ENCODE assay signal across 8 cellular contexts in genomic region chr2:97662386-97662894, GRCh38. TPM values are rescaled to one million over a fixed set of nuclear protein-coding genes. Genes with fewer than 3 reads are reported as not detected.
DNase-seq lines count a peak whose midpoint lies in the region; ATAC-seq, FAIRE-seq and TF ChIP-seq lines count a peak whose summit lies in the region.

No MANE protein-coding gene starts in this region.

- H2AFZ ChIP-seq in astrocyte (ENCODE audit: low read depth, low read length): no peak overlapping the region

- H3K4me1 ChIP-seq in left ventricle myocardium inferior (peaks cover 40% of the 10 kb centered on the region), astrocyte (ENCODE audit: insufficient read depth, low read length) (peaks cover 26% of the 10 kb centered on the region), lung (ENCODE audit: control insufficient read depth in 2 of 2, insufficient read depth in 2 of 2, low read length in 2 of 2) (peaks cover 5 to 7% of the 10 kb centered on the region in 2 donors), uterus (peaks cover 0 to 19% of the 10 kb centered on the region in 2 donors)

- H3K9ac ChIP-seq in astrocyte (ENCODE audit: low read length): peak overlapping the region; percentile 87

- H3K4me1 Mint-ChIP-seq in astrocyte (ENCODE audit: low read depth, unreplicated experiment): peaks cover 29% of the 10 kb centered on the region

- H3K27ac Mint-ChIP-seq in astrocyte (ENCODE audit: unreplicated experiment): peak overlapping the region; percentile 99

- peaks cover 35% of the 10 kb centered on the region for H3K79me2 ChIP-seq in astrocyte (ENCODE audit: insufficient read depth, low read length)

- H3K9me3 ChIP-seq in left ventricle myocardium inferior (replicated peaks) (no peaks in the 10 kb centered on the region), astrocyte (ENCODE audit: insufficient read depth, low read depth, low read length) (no peaks in the 10 kb centered on the region), lung (ENCODE audit: control insufficient read depth in 2 of 2, insufficient read depth in 1 of 2, low read length in 1 of 2) (no peaks in the 10 kb centered on the region), uterus (no peaks in the 10 kb centered on the region)

- no peaks in the 10 kb centered on the region for H3K27me3 ChIP-seq in left ventricle myocardium inferior (ENCODE audit: low read depth)
- no peaks in the 10 kb centered on the region for H3K27me3 ChIP-seq in astrocyte (ENCODE audit: insufficient read depth, low read length)
- H3K27me3 ChIP-seq in lung (ENCODE audit: control insufficient read depth, insufficient read depth): no peaks in the 10 kb centered on the region
- no peaks in the 10 kb centered on the region for H3K27me3 ChIP-seq in uterus

- no peak for FAIRE-seq in astrocyte (lab: Jason Lieb, UNC)

- 29 to 38% methylated on average over 12 of the region's 12 CpGs for WGBS in lung, 2 donors

- intact Hi-C loops in left ventricle myocardium inferior (cut with micrococcal nuclease): no loop called here
- intact Hi-C loops in left ventricle myocardium superior (cut with micrococcal nuclease): no loop called here
- intact Hi-C loops in uterus (cut with DNase I; ENCODE audit: low total_unique reads): no loop called here

- peak overlapping the region; percentile 94 for H3K4me3 Mint-ChIP-seq in astrocyte (ENCODE audit: unreplicated experiment)

- peaks cover 24% of the 10 kb centered on the region for H4K20me1 ChIP-seq in astrocyte (ENCODE audit: insufficient read depth, low read length)

- TF ChIP-seq CTCF in left ventricle myocardium inferior (IDR thresholded peaks at IDR 0.05; ENCODE audit: borderline replicate concordance) (no peak), astrocyte (IDR thresholded peaks at IDR 0.05; ENCODE audit: insufficient read depth, low read depth, low read length) (no peak), lung (IDR thresholded peaks at IDR 0.05; ENCODE audit: control extremely low read depth, extremely low read depth) (no peak), uterus (IDR thresholded peaks at IDR 0.05) (no peak)

- TF ChIP-seq POLR2A in uterus (IDR thresholded peaks at IDR 0.05): no peak

- DNase-seq in left ventricle myocardium inferior: no peak
- no peak for DNase-seq in left ventricle myocardium superior
- DNase-seq in astrocyte (ENCODE audit: low read depth): no peak
- DNase-seq in lung (ENCODE audit: low spot score): no peak
- no peak for DNase-seq in uterus
- DNase-seq in NCI-H1105 (lab: John Stamatoyannopoulos, UW): no peak
- DNase-seq in stimulated activated CD8-positive, alpha-beta memory T cell treated with anti-CD3 and anti-CD28 coated beads, Interleukin-4, amount 100 ng/mL, for 48 hours: no peak
- DNase-seq in NK-92 (lab: John Stamatoyannopoulos, UW; ENCODE audit: unreplicated experiment): no peak

- H3K4me3 ChIP-seq in left ventricle myocardium inferior (peak overlapping the region; percentile 81), astrocyte (ENCODE audit: insufficient read depth, low read depth, low read length) (peak overlapping the region; percentile 79), lung (peak overlapping the region; percentile 22), uterus (peak overlapping the region; percentile 77 to 81)

- H3K4me2 ChIP-seq in astrocyte (ENCODE audit: low read length): peak overlapping the region; percentile 94

- ATAC-seq in left ventricle myocardium superior (no peak), lung (ENCODE audit: insufficient read depth, low FRiP score) (no peak)

- peaks cover 5% of the 10 kb centered on the region for H3K36me3 Mint-ChIP-seq in astrocyte (ENCODE audit: low read depth, unreplicated experiment)

- H3K27ac ChIP-seq in left ventricle myocardium inferior (replicated peaks) (peak overlapping the region; percentile 99), astrocyte (ENCODE audit: low read depth, low read length) (peak overlapping the region; percentile 93), lung (ENCODE audit: low read depth in 1 of 2, low read length in 1 of 2) (peak overlapping the region; percentile 96 to 99), uterus (peak overlapping the region; percentile 98 to 99)

- H3K9me3 Mint-ChIP-seq in astrocyte (ENCODE audit: unreplicated experiment): no peaks in the 10 kb centered on the region

- no peaks in the 10 kb centered on the region for H3K27me3 Mint-ChIP-seq in astrocyte (ENCODE audit: low read depth, unreplicated experiment)

- H3K36me3 ChIP-seq in left ventricle myocardium inferior (peaks cover 21% of the 10 kb centered on the region), astrocyte (ENCODE audit: insufficient read depth, low read length) (peaks cover 10% of the 10 kb centered on the region), lung (ENCODE audit: control insufficient read depth in 2 of 2, insufficient read depth in 2 of 2, low read length in 2 of 2) (peaks cover 0 to 25% of the 10 kb centered on the region in 2 donors), uterus (no peaks in the 10 kb centered on the region)

RNA-seq across cellular contexts. Expression of gene ACTR1B, which starts 1.4 kb away (rescaled TPM):
- total RNA-seq in left ventricle myocardium inferior (65.2 TPM), left ventricle myocardium superior (60.1 TPM), astrocyte (35.6 and 36.2 TPM in 2 replicates), lung (10 to 100 TPM; 36.4 to 80.0 TPM), uterus (10 to 100 TPM; 33.2 to 91.2 (median 69.3) TPM)
- 10 to 100 TPM; 60.9 to 62.9 TPM for polyA plus RNA-seq in lung

RNA-seq across cellular contexts. Expression of gene C2orf92, which starts 7.1 kb away (rescaled TPM):
- total RNA-seq in left ventricle myocardium inferior (1.8 TPM), left ventricle myocardium superior (2.3 TPM), astrocyte (8.5 and 15.3 TPM in 2 replicates), lung (10 to 100 TPM; 12.1 to 19.0 TPM), uterus (10 to 100 TPM in 3 of 4 donors, 1 to 10 TPM in 1; 5.4 to 17.9 (median 14.0) TPM)
- 10 to 100 TPM in 1 of 2 donors, 1 to 10 TPM in 1; 1.8 to 16.4 TPM for polyA plus RNA-seq in lung

RNA-seq across cellular contexts. Expression of gene COX5B, which starts 16.6 kb away (rescaled TPM):
- total RNA-seq in left ventricle myocardium inferior: 1,153 TPM
- total RNA-seq in left ventricle myocardium superior: 1,390 TPM
- 213 and 228 TPM in 2 replicates for total RNA-seq in astrocyte
- 100 to 1,000 TPM; 104 to 215 TPM for total RNA-seq in lung
- 100 to 1,000 TPM; 250 to 593 TPM for polyA plus RNA-seq in lung
- total RNA-seq in uterus: 1,000 to 10,000 TPM in 1 of 4 donors, 100 to 1,000 TPM in 3; 104 to 1,249 (median 289) TPM

RNA-seq across cellular contexts. Expression of gene ZAP70, which starts 50.9 kb away (rescaled TPM):
- total RNA-seq in left ventricle myocardium inferior (0.55 TPM), left ventricle myocardium superior (1.7 TPM), astrocyte (0.14 and 0.73 TPM in 2 replicates), lung (1 to 10 TPM; 5.1 to 5.6 TPM), uterus (10 to 100 TPM in 1 of 4 donors, 1 to 10 TPM in 3; 3.3 to 11.2 (median 5.1) TPM)
- 1 to 10 TPM; 5.4 to 8.3 TPM for polyA plus RNA-seq in lung

Comparison
In these comparisons a context has a peak if more than half of its experiments do, and no peak if none do; other contexts are left out.
1. H3K4me3 ChIP-seq: peak in every context shown above with its lines; median percentile 81 in left ventricle myocardium inferior; 79 in astrocyte; 79 in uterus; 22 in lung.